In the genomic region with DNA sequence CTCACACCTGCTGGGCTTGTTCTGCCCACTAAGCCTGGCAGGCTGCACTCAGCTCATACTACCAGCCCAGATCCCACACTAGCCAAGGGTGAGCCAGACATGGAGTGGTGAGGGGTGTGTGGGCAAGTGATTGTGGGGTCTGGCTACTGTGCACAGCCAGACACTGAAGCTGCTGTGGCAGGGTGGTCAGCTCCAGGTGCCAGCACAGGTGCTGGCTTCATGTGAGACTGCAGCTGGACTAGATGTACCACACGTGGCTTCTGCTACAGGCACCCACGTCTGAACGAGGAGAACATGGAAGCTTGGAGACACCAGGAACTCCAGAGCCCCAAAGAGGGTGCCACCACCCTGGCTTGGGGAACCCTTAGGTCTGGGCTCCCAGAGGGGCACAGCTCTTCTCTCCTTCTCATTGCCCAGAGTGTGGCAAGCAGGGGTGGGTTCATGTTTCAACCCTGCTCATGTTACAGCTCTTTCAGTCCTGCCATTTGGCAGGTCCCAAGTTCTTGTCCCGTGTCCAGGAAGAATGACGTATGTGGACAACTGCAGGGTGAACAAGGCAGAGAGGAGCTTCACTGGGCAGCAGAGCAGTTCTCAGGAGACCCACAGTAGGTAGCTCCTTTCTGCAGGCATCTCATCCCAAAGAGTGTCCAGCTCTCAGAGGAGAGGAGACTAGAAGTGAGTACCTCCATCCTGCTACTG, we compare ENCODE assay signal across 30 cellular contexts.
"Had no signal": no experiment of that assay in that cellular context is flagged by ENCODE, and none has a peak within 500 bp of the region (broad histone marks: within the 10 kb centered on the region; RNA-seq: fewer than 3 reads in every experiment).

No MANE protein-coding gene starts in this region.

- H3K4me3 ChIP-seq: ascending aorta, cardiac muscle cell, esophagus squamous epithelium, left lung, lower lobe of right lung, ovary, tibial nerve had no signal

- H3K27me3 ChIP-seq: ascending aorta, cardiac muscle cell, esophagus squamous epithelium, left lung, neutrophil, ovary, tibial nerve had no signal

- H3K27me3 Mint-ChIP-seq: activated naive CD8-positive, alpha-beta T cell treated with anti-CD3 and anti-CD28 coated beads, Interleukin-2, amount 10 ng/mL, durations not matched to agents 7 days and 5 days; brain; progenitor cell of endocrine pancreas had no signal

- H3K36me3 ChIP-seq: ascending aorta, cardiac muscle cell, esophagus squamous epithelium, left lung, lower lobe of right lung, neutrophil, ovary, tibial nerve, WERI-Rb-1 had no signal

- H3K9me3 ChIP-seq: ascending aorta, lower lobe of right lung, neutrophil had no signal

- H3K27ac Mint-ChIP-seq: activated naive CD4-positive, alpha-beta T cell treated with anti-CD3 and anti-CD28 coated beads for 36 hours; activated naive CD8-positive, alpha-beta T cell treated with anti-CD3 and anti-CD28 coated beads, Interleukin-2, amount 10 ng/mL, durations not matched to agents 7 days and 5 days; nephron; progenitor cell of endocrine pancreas had no signal

- DNase-seq: activated CD4-positive, alpha-beta T cell treated with anti-CD3 and anti-CD28 coated beads for 48 hours; activated CD4-positive, alpha-beta T cell treated with anti-CD3 and anti-CD28 coated beads, Interleukin-2, amount 50 U/mL, for 48 hours; activated CD8-positive, alpha-beta memory T cell treated with anti-CD3 and anti-CD28 coated beads for 24 hours; activated effector memory CD4-positive, alpha-beta T cell treated with Interleukin-2 at 50 U/mL for 16 hours; activated naive CD4-positive, alpha-beta T cell treated with anti-CD3 and anti-CD28 coated beads for 36 hours; activated naive CD8-positive, alpha-beta T cell treated with anti-CD3 and anti-CD28 coated beads, Interleukin-2, amount 10 ng/mL, durations not matched to agents 7 days and 5 days; cerebellar nuclear complex; cortex of kidney; esophagus squamous epithelium; lower lobe of right lung; mesenchymal stem cell; ovary; small intestine; stimulated activated CD4-positive, alpha-beta T cell treated with anti-CD3 and anti-CD28 coated beads, Interleukin-1b, Interleukin-23, amount 100 ng/mL, for 48 hours; stimulated activated naive CD4-positive, alpha-beta T cell treated with Interleukin-2 at 50 U/mL for 16 hours; T-helper 1 cell; WERI-Rb-1 had no signal

- H3K4me1 ChIP-seq: ascending aorta, esophagus squamous epithelium, left lung, lower lobe of right lung, tibial nerve had no signal

- H3K4me3 Mint-ChIP-seq: activated naive CD4-positive, alpha-beta T cell treated with anti-CD3 and anti-CD28 coated beads for 36 hours; activated naive CD8-positive, alpha-beta T cell treated with anti-CD3 and anti-CD28 coated beads, Interleukin-2, amount 10 ng/mL, durations not matched to agents 7 days and 5 days; brain; nephron had no signal

- H3K4me1 Mint-ChIP-seq: activated naive CD8-positive, alpha-beta T cell treated with anti-CD3 and anti-CD28 coated beads, Interleukin-2, amount 10 ng/mL, durations not matched to agents 7 days and 5 days; brain; nephron had no signal

- H3K27ac ChIP-seq: ascending aorta, cardiac muscle cell, epithelial cell of prostate, esophagus squamous epithelium, left lung, lower lobe of right lung, neutrophil, ovary, tibial nerve, WERI-Rb-1 had no signal

- ATAC-seq: activated CD4-positive, CD25-positive, alpha-beta regulatory T cell treated with anti-CD3 and anti-CD28 coated beads, Interleukin-2, amount 50 U/mL, for 24 hours; left lung had no signal

- H3K36me3 Mint-ChIP-seq: activated naive CD8-positive, alpha-beta T cell treated with anti-CD3 and anti-CD28 coated beads, Interleukin-2, amount 10 ng/mL, durations not matched to agents 7 days and 5 days; brain had no signal

- FAIRE-seq: frontal cortex, small intestine, TTC549, urothelium cell line had no signal
